ENCODE assay signal across 14 cellular contexts in genomic region chr9:106880863-106881262, GRCh38. TPM values are rescaled to one million over a fixed set of nuclear protein-coding genes. Genes with fewer than 3 reads are reported as not detected.
DNase-seq lines count a peak whose midpoint lies in the region; ATAC-seq and TF ChIP-seq lines count a peak whose summit lies in the region.
"Had no signal": no experiment of that assay in that cellular context is flagged by ENCODE, and none has a peak within 500 bp of the region (broad histone marks: within the 10 kb centered on the region; RNA-seq: fewer than 3 reads in every experiment).

No MANE protein-coding gene starts in this region.

- H3K4me3 ChIP-seq in esophagus muscularis mucosa, result no peak overlapping the region
- H3K4me3 ChIP-seq in lung, result no peak overlapping the region
- H3K4me3 ChIP-seq in thyroid gland (replicated peaks in 1 of 3), result no peak overlapping the region
- H3K4me3 ChIP-seq: pancreas had no signal

- intact Hi-C loops in esophagus muscularis mucosa (cut with DNase I) (no loop called here), thyroid gland (cut with DNase I) (no loop called here)

- H3K9me3 ChIP-seq in esophagus muscularis mucosa, result no peaks in the 10 kb centered on the region
- no peaks in the 10 kb centered on the region for H3K9me3 ChIP-seq in lung (ENCODE audit: control insufficient read depth in 2 of 2, insufficient read depth in 1 of 2, low read length in 1 of 2)
- H3K9me3 ChIP-seq in thyroid gland, result no peaks in the 10 kb centered on the region
- H3K9me3 ChIP-seq: pancreas had no signal

- TF ChIP-seq EP300 in esophagus muscularis mucosa (IDR thresholded peaks at IDR 0.05), result no peak

- TF ChIP-seq CTCF in esophagus muscularis mucosa (IDR thresholded peaks at IDR 0.05) (no peak), lung (IDR thresholded peaks at IDR 0.05; ENCODE audit: control extremely low read depth, extremely low read depth) (no peak), thyroid gland (IDR thresholded peaks at IDR 0.05) (no peak)

- TF ChIP-seq POLR2A in esophagus muscularis mucosa (IDR thresholded peaks at IDR 0.05; ENCODE audit: low read depth) (no peak), thyroid gland (IDR thresholded peaks at IDR 0.05) (no peak)

- H3K27me3 ChIP-seq in esophagus muscularis mucosa (no peaks in the 10 kb centered on the region), lung (ENCODE audit: control insufficient read depth, insufficient read depth) (no peaks in the 10 kb centered on the region), thyroid gland (no peaks in the 10 kb centered on the region)
- H3K27me3 ChIP-seq: pancreas had no signal

- DNase-seq in RPMI7951 (ENCODE audit: low read depth) (peak; percentile 10), esophagus muscularis mucosa (ENCODE audit: extremely low spot score) (no peak), lung (ENCODE audit: low spot score) (no peak), thyroid gland (no peak), NCI-H526 (lab: John Stamatoyannopoulos, UW) (no peak), NCI-H1105 (lab: John Stamatoyannopoulos, UW) (no peak)
- no peak for DNase-seq in stimulated activated naive CD4-positive, alpha-beta T cell treated with Interleukin-2 at 50 U/mL for 16 hours (lab: John Stamatoyannopoulos, UW)
- DNase-seq: CD4-positive, alpha-beta T cell; NCI-H82; pancreas; SIG-M5; stimulated activated naive CD8-positive, alpha-beta T cell treated with anti-CD3 and anti-CD28 coated beads, Interleukin-15, amount 100 ng/mL, for 72 hours had no signal

- no peaks in the 10 kb centered on the region for H3K36me3 ChIP-seq in esophagus muscularis mucosa
- no peaks in the 10 kb centered on the region for H3K36me3 ChIP-seq in lung (ENCODE audit: control insufficient read depth in 2 of 2, insufficient read depth in 2 of 2, low read length in 2 of 2)
- H3K36me3 ChIP-seq in thyroid gland, result no peaks in the 10 kb centered on the region
- H3K36me3 ChIP-seq: pancreas had no signal

- H3K4me1 ChIP-seq in esophagus muscularis mucosa, result peaks cover 71 to 91% (median 88%) of the 10 kb centered on the region in 4 donors
- H3K4me1 ChIP-seq in lung (ENCODE audit: control insufficient read depth in 2 of 2, insufficient read depth in 2 of 2, low read length in 2 of 2), result peaks cover 23 to 61% of the 10 kb centered on the region in 2 donors
- H3K4me1 ChIP-seq in thyroid gland, result peaks cover 75 to 90% of the 10 kb centered on the region in 2 donors
- H3K4me1 ChIP-seq: pancreas had no signal

- 61% methylated on average over 6 of the region's 6 CpGs for WGBS in esophagus muscularis mucosa
- 67 to 81% methylated on average over 6 of the region's 6 CpGs for WGBS in lung, 2 donors
- whole genome bisulfite sequencing in thyroid gland, 2 donors, result 59 to 71% methylated on average over 6 of the region's 6 CpGs

- H3K27ac ChIP-seq in esophagus muscularis mucosa (replicated peaks in 1 of 4), result peak overlapping the region; percentile 54 to 83 (median 74)
- peak overlapping the region; percentile 30 to 56 for H3K27ac ChIP-seq in lung (ENCODE audit: low read depth in 1 of 2, low read length in 1 of 2)
- peak overlapping the region; percentile 63 to 91 (median 88) for H3K27ac ChIP-seq in thyroid gland

- ATAC-seq in lung (ENCODE audit: insufficient read depth, low FRiP score), result no peak
- ATAC-seq in GM19463 (IDR thresholded peaks at IDR 0.05; ENCODE audit: unreplicated experiment), result no peak
- ATAC-seq: activated naive CD4-positive, alpha-beta T cell treated with anti-CD3 and anti-CD28 coated beads, Interleukin-2, amount 50 U/mL, for 72 hours; pancreas; stimulated activated naive CD8-positive, alpha-beta T cell treated with anti-CD3 and anti-CD28 coated beads, Interleukin-15, amount 100 ng/mL, for 72 hours had no signal

RNA-seq across cellular contexts. Expression of gene ZNF462, which starts 17.9 kb away (rescaled TPM):
- 10.0 and 14.2 TPM in 2 replicates for total RNA-seq in RPMI7951 (2014; rRNA removed; shearing (Covaris generic))
- 10 to 100 TPM; 24.5 to 38.6 (median 34.6) TPM for total RNA-seq in esophagus muscularis mucosa
- total RNA-seq in lung, result 10 to 100 TPM; 36.5 to 37.7 TPM
- polyA plus RNA-seq in lung, result 1 to 10 TPM; 2.0 to 2.5 TPM
- total RNA-seq in thyroid gland, result 10 to 100 TPM; 33.3 to 60.4 (median 46.3) TPM
